In genomic region chr19:6890421-6890913, GRCh38 we compare ENCODE assay signal across 1 cellular context.
TF ChIP-seq lines count a peak whose summit lies in the region.

No MANE protein-coding gene starts in this region.

TF ChIP-seq in HepG2, 621 proteins besides CTCF, POLR2A, EP300 and RAD21 (continued from another document):
- TF ChIP-seq GMEB1 (CRISPR knock-in tag; IDR thresholded peaks at IDR 0.05; ENCODE audit: borderline replicate concordance): no peak
